ENCODE assay signal across 8 cellular contexts in the genomic region with DNA sequence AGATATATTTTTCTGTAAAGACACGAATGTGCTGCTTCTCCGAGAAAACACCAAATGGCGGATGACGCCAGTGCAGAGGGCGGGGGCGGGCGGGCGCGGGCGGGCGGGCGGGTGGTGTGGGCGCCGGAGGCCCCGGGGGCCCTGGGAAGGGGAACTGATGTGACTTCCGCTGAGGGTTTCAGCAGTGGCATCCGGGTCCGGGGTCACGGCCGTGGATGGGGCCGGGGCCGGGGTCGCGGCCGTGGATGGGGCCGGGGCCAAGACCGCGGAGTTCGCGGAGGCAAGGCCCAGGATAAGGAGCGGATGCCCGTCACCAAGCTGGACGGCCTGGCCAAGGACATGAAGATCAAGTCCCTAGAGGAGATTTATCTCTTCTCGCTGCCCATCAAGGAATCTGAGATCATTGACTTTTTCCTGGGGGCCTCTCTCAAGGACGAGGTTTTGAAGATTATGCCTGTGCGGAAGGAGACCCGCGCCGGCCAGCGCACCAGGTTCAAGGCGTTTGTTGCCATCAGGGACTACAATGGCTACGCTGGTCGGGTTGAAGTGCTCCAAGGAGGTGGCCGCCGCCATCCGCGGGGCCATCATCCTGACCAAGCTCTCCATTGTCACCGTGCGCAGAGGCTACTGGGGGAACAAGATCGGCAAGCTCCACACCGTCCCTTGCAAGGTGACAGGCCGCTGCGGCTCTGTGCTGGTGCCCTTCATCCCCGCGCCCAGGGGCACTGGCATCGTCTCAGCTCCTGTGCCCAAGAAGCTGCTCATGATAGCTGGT. TPM values are rescaled to one million over a fixed set of nuclear protein-coding genes. Genes with fewer than 3 reads are reported as not detected.
A peak's percentile ranks its signal among the peaks of the same experiment; 100 is the strongest.
DNase-seq lines count a peak whose midpoint lies in the region; ATAC-seq and TF ChIP-seq lines count a peak whose summit lies in the region.

No MANE protein-coding gene starts in this region.

- TF ChIP-seq EP300 in sigmoid colon (IDR thresholded peaks at IDR 0.05), result no peak

- H3K27ac ChIP-seq in Peyer's patch (peak overlapping the region in 3 of 4 donors; percentile 7 to 68 (median 30)), right atrium auricular region (peak overlapping the region; percentile 50 to 62), sigmoid colon (peak overlapping the region; percentile 48 to 64 (median 53))

- H3K4me3 ChIP-seq in Peyer's patch (peak overlapping the region; percentile 55 to 57 (median 56)), right atrium auricular region (peak overlapping the region; percentile 43 to 62), sigmoid colon (peak overlapping the region; percentile 40 to 60 (median 56))

- WGBS in sigmoid colon, 2 donors, result 54 to 56% methylated on average over 56 of the region's 56 CpGs

- H3K27me3 ChIP-seq in Peyer's patch, result no peaks in the 10 kb centered on the region
- H3K27me3 ChIP-seq in right atrium auricular region, result no peaks in the 10 kb centered on the region
- H3K27me3 ChIP-seq in sigmoid colon, result no peaks in the 10 kb centered on the region

- H3K36me3 ChIP-seq in Peyer's patch (no peaks in the 10 kb centered on the region), right atrium auricular region (no peaks in the 10 kb centered on the region), sigmoid colon (no peaks in the 10 kb centered on the region)

- no peaks in the 10 kb centered on the region for H3K9me3 Mint-ChIP-seq in HFFc6
- no peaks in the 10 kb centered on the region for H3K9me3 Mint-ChIP-seq in activated naive CD4-positive, alpha-beta T cell treated with anti-CD3 and anti-CD28 coated beads, Interleukin-2, amount 50 U/mL, for 72 hours

- no peaks in the 10 kb centered on the region for H3K36me3 Mint-ChIP-seq in HFFc6 (ENCODE audit: low read depth)
- no peaks in the 10 kb centered on the region for H3K36me3 Mint-ChIP-seq in activated naive CD4-positive, alpha-beta T cell treated with anti-CD3 and anti-CD28 coated beads, Interleukin-2, amount 50 U/mL, for 72 hours

- ATAC-seq in activated naive CD4-positive, alpha-beta T cell treated with anti-CD3 and anti-CD28 coated beads, Interleukin-2, amount 50 U/mL, for 72 hours, result peak; percentile 86 to 94

- TF ChIP-seq CTCF in HFFc6 (IDR thresholded peaks at IDR 0.05) (no peak), Peyer's patch (IDR thresholded peaks at IDR 0.05) (no peak), right atrium auricular region (IDR thresholded peaks at IDR 0.05) (no peak), sigmoid colon (IDR thresholded peaks at IDR 0.05) (no peak)

- H3K27me3 Mint-ChIP-seq in HFFc6 (ENCODE audit: insufficient read depth), result peaks cover 2% of the 10 kb centered on the region

- H3K4me1 ChIP-seq in Peyer's patch, result no peaks in the 10 kb centered on the region
- H3K4me1 ChIP-seq in right atrium auricular region, result no peaks in the 10 kb centered on the region
- H3K4me1 ChIP-seq in sigmoid colon, result peaks cover 0 to 4% (median 0%) of the 10 kb centered on the region in 4 donors

- H3K9me3 ChIP-seq in Peyer's patch, result no peaks in the 10 kb centered on the region
- H3K9me3 ChIP-seq in right atrium auricular region, result no peaks in the 10 kb centered on the region
- H3K9me3 ChIP-seq in sigmoid colon, result no peaks in the 10 kb centered on the region

- peaks cover 13% of the 10 kb centered on the region; the same call in 1 of the 2 replicates for H3K4me1 Mint-ChIP-seq in HFFc6 (ENCODE audit: low read depth)

- intact Hi-C loops in sigmoid colon (cut with DNase I), result no loop called here

- TF ChIP-seq POLR2A in GM15510 (IDR thresholded peaks at IDR 0.05; ENCODE audit: borderline replicate concordance, extremely low read depth, insufficient read length) (peak; percentile 44), Peyer's patch (IDR thresholded peaks at IDR 0.05) (no peak), sigmoid colon (IDR thresholded peaks at IDR 0.05) (no peak)

- DNase-seq in HFFc6, result no peak
- peak; percentile 54 to 69 (median 61) for DNase-seq in Peyer's patch
- peak in 1 of 2 donors; percentile 32 for DNase-seq in activated naive CD4-positive, alpha-beta T cell treated with anti-CD3 and anti-CD28 coated beads, Interleukin-2, amount 50 U/mL, for 72 hours (ENCODE audit: low spot score in 2 of 2)
- DNase-seq in right atrium auricular region (ENCODE audit: low spot score), result no peak
- DNase-seq in sigmoid colon, result peak; percentile 68
- no peak for DNase-seq in foreskin melanocyte
- DNase-seq in OCI-M2 (lab: John Stamatoyannopoulos, UW; ENCODE audit: unreplicated experiment), result no peak

- H3K4me3 Mint-ChIP-seq in HFFc6, result peak overlapping the region; percentile 88

- peak overlapping the region; percentile 94 for H3K27ac Mint-ChIP-seq in HFFc6
- peak overlapping the region; percentile 76 to 91 for H3K27ac Mint-ChIP-seq in activated naive CD4-positive, alpha-beta T cell treated with anti-CD3 and anti-CD28 coated beads, Interleukin-2, amount 50 U/mL, for 72 hours

RNA-seq across cellular contexts. Expression of gene IGF2BP3, which starts 20.3 kb away (rescaled TPM):
- total RNA-seq in HFFc6 (2021; fragmentation: NEBNext Ultra II Directional; extraction: Animal tissue kit (Norgen Biotek cat#: 25700)), result 10 to 100 TPM; 23.8 to 33.1 (median 31.0) TPM
- total RNA-seq in Peyer's patch (1 to 10 TPM in 1 of 4 donors, not detected in 3; 1.1 TPM), right atrium auricular region (not detected), sigmoid colon (1 to 10 TPM in 3 of 4 donors, under 1 TPM in 1; under 0.01 to 1.9 (median 1.4) TPM)
- total RNA-seq in activated naive CD4-positive, alpha-beta T cell treated with anti-CD3 and anti-CD28 coated beads, Interleukin-2, amount 50 U/mL, for 72 hours, result under 1 TPM; 0.39 to 0.56 TPM
- polyA plus RNA-seq in sigmoid colon, result 1 to 10 TPM in 1 of 3 donors, not detected in 2; 1.2 TPM

RNA-seq across cellular contexts. Expression of gene TRA2A, which starts 41.2 kb away (rescaled TPM):
- 10 to 100 TPM; 85.5 to 97.8 (median 92.5) TPM for total RNA-seq in HFFc6 (2021; fragmentation: NEBNext Ultra II Directional; extraction: Animal tissue kit (Norgen Biotek cat#: 25700))
- 100 to 1,000 TPM in 1 of 4 donors, 10 to 100 TPM in 3; 30.5 to 108 (median 56.4) TPM for total RNA-seq in Peyer's patch
- 100 to 1,000 TPM in 1 of 2 donors, 10 to 100 TPM in 1; 85.8 to 114 TPM for total RNA-seq in activated naive CD4-positive, alpha-beta T cell treated with anti-CD3 and anti-CD28 coated beads, Interleukin-2, amount 50 U/mL, for 72 hours
- 10 to 100 TPM; 16.0 to 26.7 TPM for total RNA-seq in right atrium auricular region
- total RNA-seq in sigmoid colon, result 10 to 100 TPM; 37.0 to 84.5 (median 42.2) TPM
- polyA plus RNA-seq in sigmoid colon, result 10 to 100 TPM; 34.2 to 57.7 (median 46.9) TPM

Comparison
In these comparisons a context has a peak if more than half of its experiments do, and no peak if none do; other contexts are left out.
1. DNase-seq: peak in Peyer's patch (3 of 3) and sigmoid colon (single experiment); none in HFFc6 (single experiment), right atrium auricular region (single experiment), foreskin melanocyte (single experiment) and OCI-M2 (single experiment).
2. RNA of gene IGF2BP3, which starts 20.3 kb away (total RNA-seq): 23.8 to 33.1 TPM in HFFc6; under 0.01 to 1.9 TPM in sigmoid colon, 0.39 to 0.56 TPM in activated naive CD4-positive, alpha-beta T cell treated with anti-CD3 and anti-CD28 coated beads, Interleukin-2, amount 50 U/mL, for 72 hours, 1.1 TPM in Peyer's patch and not detected in right atrium auricular region; every median in the first group is over 4 times any median in the second.
3. Peak in every context shown above with its lines, with median percentiles within 50 percentile points of each other: H3K27ac ChIP-seq and H3K4me3 ChIP-seq.